ENCODE assay signal across 11 cellular contexts in the genomic region with DNA sequence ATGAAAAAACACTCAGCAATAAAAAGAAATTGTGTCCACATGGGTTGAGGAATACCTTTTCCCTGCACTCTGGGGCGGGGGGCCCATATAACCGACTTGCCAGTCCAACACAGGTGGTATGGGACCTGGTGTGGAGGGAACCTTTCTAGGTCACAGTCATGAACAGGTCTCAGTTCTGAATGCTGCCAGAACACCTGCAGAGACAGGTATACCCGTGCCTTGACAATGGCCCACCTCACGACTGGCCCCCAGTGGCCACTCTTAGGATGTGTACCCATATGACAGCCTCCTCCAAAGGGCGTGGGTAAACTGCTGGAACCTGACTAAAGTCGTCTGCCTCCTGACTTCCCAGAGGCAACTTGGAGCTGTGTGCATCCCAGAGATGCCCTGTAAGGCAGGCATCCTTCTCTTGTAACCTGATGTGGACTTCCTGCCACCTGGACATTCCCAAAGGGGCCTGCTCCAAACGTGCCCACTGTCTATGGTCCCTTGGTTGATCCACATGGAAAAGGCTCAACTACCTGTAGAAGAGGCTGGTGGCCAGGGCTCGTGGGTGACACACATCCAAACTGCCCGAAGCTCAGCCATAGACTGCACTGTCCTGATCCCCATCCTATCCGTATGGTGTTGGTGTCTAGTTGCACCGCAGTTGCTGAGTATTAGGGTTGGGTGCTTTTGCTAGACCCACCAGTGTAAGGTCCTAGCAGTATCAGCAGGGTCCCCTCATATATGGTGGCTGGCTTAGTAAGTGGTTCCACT.
DNase-seq lines count a peak whose midpoint lies in the region; ATAC-seq and TF ChIP-seq lines count a peak whose summit lies in the region.
"Had no signal": no experiment of that assay in that cellular context is flagged by ENCODE, and none has a peak within 500 bp of the region (broad histone marks: within the 10 kb centered on the region; RNA-seq: fewer than 3 reads in every experiment).

No MANE protein-coding gene starts in this region.

- H3K4me3 Mint-ChIP-seq in activated CD4-positive, alpha-beta T cell treated with anti-CD3 and anti-CD28 coated beads for 36 hours = no peak overlapping the region
- H3K4me3 Mint-ChIP-seq in stimulated activated memory B cell treated with anti-CD40 and anti-IgM and Interleukin-4, amounts not matched to agents 10 μg/mL and 1 μg/mL and 100 μg/mL, for 72 hours = no peak overlapping the region

- H2AFZ ChIP-seq in OCI-LY1 (ENCODE audit: low read length) = no peak overlapping the region

- H4K20me1 ChIP-seq in OCI-LY1 (ENCODE audit: insufficient read depth, low read length) = no peaks in the 10 kb centered on the region

- H3K4me1 Mint-ChIP-seq in activated CD4-positive, alpha-beta T cell treated with anti-CD3 and anti-CD28 coated beads for 36 hours = no peaks in the 10 kb centered on the region
- H3K4me1 Mint-ChIP-seq in stimulated activated memory B cell treated with anti-CD40 and anti-IgM and Interleukin-4, amounts not matched to agents 10 μg/mL and 1 μg/mL and 100 μg/mL, for 72 hours = no peaks in the 10 kb centered on the region

- no peaks in the 10 kb centered on the region for H3K36me3 Mint-ChIP-seq in activated CD4-positive, alpha-beta T cell treated with anti-CD3 and anti-CD28 coated beads for 36 hours (ENCODE audit: low read depth)
- no peaks in the 10 kb centered on the region for H3K36me3 Mint-ChIP-seq in stimulated activated memory B cell treated with anti-CD40 and anti-IgM and Interleukin-4, amounts not matched to agents 10 μg/mL and 1 μg/mL and 100 μg/mL, for 72 hours

- no peak overlapping the region for H3K27ac Mint-ChIP-seq in activated CD4-positive, alpha-beta T cell treated with anti-CD3 and anti-CD28 coated beads for 36 hours
- no peak overlapping the region for H3K27ac Mint-ChIP-seq in stimulated activated memory B cell treated with anti-CD40 and anti-IgM and Interleukin-4, amounts not matched to agents 10 μg/mL and 1 μg/mL and 100 μg/mL, for 72 hours

- H3K4me3 ChIP-seq in OCI-LY1 (ENCODE audit: low read depth, low read length, poor library complexity, severe bottlenecking) = no peak overlapping the region
- H3K4me3 ChIP-seq in foreskin fibroblast (ENCODE audit: low read depth in 1 of 2, low read length in 2 of 2) = no peak overlapping the region
- H3K4me3 ChIP-seq: BLaER1 treated with 17β-estradiol and CSF1 and Interleukin-3, amounts not matched to agents 10 nM and 100 nM had no signal

- POLR2A ChIA-PET in activated CD4-positive, alpha-beta T cell treated with anti-CD3 and anti-CD28 coated beads for 36 hours (lab: Charles Lee) = no interaction called here

- CTCF ChIA-PET in activated CD4-positive, alpha-beta T cell treated with anti-CD3 and anti-CD28 coated beads for 36 hours (lab: Charles Lee) = no interaction called here

- no peaks in the 10 kb centered on the region for H3K9me3 ChIP-seq in OCI-LY1 (ENCODE audit: low read length)

- H3K9ac ChIP-seq in OCI-LY1 (ENCODE audit: low read length) = no peak overlapping the region
- H3K9ac ChIP-seq: BLaER1 treated with 17β-estradiol and CSF1 and Interleukin-3, amounts not matched to agents 10 nM and 100 nM had no signal

- no peaks in the 10 kb centered on the region for H3K36me3 ChIP-seq in OCI-LY1 (ENCODE audit: insufficient read depth, low read length)
- H3K36me3 ChIP-seq: BLaER1 treated with 17β-estradiol and CSF1 and Interleukin-3, amounts not matched to agents 10 nM and 100 nM had no signal

- H3F3A ChIP-seq in OCI-LY1 (ENCODE audit: insufficient read depth, low read length) = no peaks in the 10 kb centered on the region

- no peak overlapping the region for H3K27ac ChIP-seq in OCI-LY1 (ENCODE audit: low read depth, low read length, poor library complexity, severe bottlenecking)
- H3K27ac ChIP-seq: BLaER1 treated with 17β-estradiol and CSF1 and Interleukin-3, amounts not matched to agents 10 nM and 100 nM had no signal

- H3K9me3 Mint-ChIP-seq in activated CD4-positive, alpha-beta T cell treated with anti-CD3 and anti-CD28 coated beads for 36 hours (ENCODE audit: low read depth) = no peaks in the 10 kb centered on the region
- peaks cover 7% of the 10 kb centered on the region for H3K9me3 Mint-ChIP-seq in stimulated activated memory B cell treated with anti-CD40 and anti-IgM and Interleukin-4, amounts not matched to agents 10 μg/mL and 1 μg/mL and 100 μg/mL, for 72 hours

- no peaks in the 10 kb centered on the region for H3K79me2 ChIP-seq in OCI-LY1 (ENCODE audit: insufficient read depth, low read length)

- no peaks in the 10 kb centered on the region for H3K9me2 ChIP-seq in OCI-LY1 (ENCODE audit: low read depth, low read length)

- peak; percentile 36 for DNase-seq in activated CD4-positive, alpha-beta T cell treated with anti-CD3 and anti-CD28 coated beads for 36 hours
- no peak for DNase-seq in activated CD4-positive, alpha-beta T cell treated with anti-CD3 and anti-CD28 coated beads for 4 hours
- no peak for DNase-seq in foreskin fibroblast
- DNase-seq in activated gamma-delta T cell treated with Interleukin-2 at 50 U/mL for 16 hours = no peak
- DNase-seq in hippocampal formation (lab: John Stamatoyannopoulos, UW) = no peak
- DNase-seq: activated CD4-positive, CD25-positive, alpha-beta regulatory T cell treated with anti-CD3 and anti-CD28 coated beads, Interleukin-2, amount 50 U/mL, for 72 hours; effector CD4-positive, alpha-beta T cell had no signal

- no peaks in the 10 kb centered on the region for H3K27me3 ChIP-seq in OCI-LY1 (ENCODE audit: insufficient read depth, low read length)
- H3K27me3 ChIP-seq: BLaER1 treated with 17β-estradiol and CSF1 and Interleukin-3, amounts not matched to agents 10 nM and 100 nM had no signal

- H3K4me2 ChIP-seq in OCI-LY1 (ENCODE audit: low read length) = no peak overlapping the region
- H3K4me2 ChIP-seq: BLaER1 treated with 17β-estradiol and CSF1 and Interleukin-3, amounts not matched to agents 10 nM and 100 nM had no signal

- H3K27me3 Mint-ChIP-seq in activated CD4-positive, alpha-beta T cell treated with anti-CD3 and anti-CD28 coated beads for 36 hours = peaks cover 19% of the 10 kb centered on the region
- peaks cover 9% of the 10 kb centered on the region for H3K27me3 Mint-ChIP-seq in stimulated activated memory B cell treated with anti-CD40 and anti-IgM and Interleukin-4, amounts not matched to agents 10 μg/mL and 1 μg/mL and 100 μg/mL, for 72 hours

- intact Hi-C loops in activated CD4-positive, alpha-beta T cell treated with anti-CD3 and anti-CD28 coated beads for 36 hours (cut with DNase I, micrococcal nuclease) = no loop called here

- H3K4me1 ChIP-seq in OCI-LY1 (ENCODE audit: insufficient read depth, low read length, severe bottlenecking) = no peaks in the 10 kb centered on the region
- H3K4me1 ChIP-seq: BLaER1 treated with 17β-estradiol and CSF1 and Interleukin-3, amounts not matched to agents 10 nM and 100 nM had no signal

- peak; percentile 50 for TF ChIP-seq CTCF in OCI-LY1 (IDR thresholded peaks at IDR 0.05; ENCODE audit: low read length)
- peak; percentile 15 for TF ChIP-seq CTCF in foreskin fibroblast (IDR thresholded peaks at IDR 0.05; ENCODE audit: low read depth, low read length)

- ATAC-seq in activated CD4-positive, alpha-beta T cell treated with anti-CD3 and anti-CD28 coated beads for 36 hours = no peak
- ATAC-seq in stimulated activated memory B cell treated with anti-CD40 and anti-IgM and Interleukin-4, amounts not matched to agents 10 μg/mL and 1 μg/mL and 100 μg/mL, for 72 hours = peak; percentile 58
- ATAC-seq in GM19328 (IDR thresholded peaks at IDR 0.05; ENCODE audit: unreplicated experiment) = no peak
